Comparison of ENCODE assay signal across 2 cellular contexts in the genomic region with DNA sequence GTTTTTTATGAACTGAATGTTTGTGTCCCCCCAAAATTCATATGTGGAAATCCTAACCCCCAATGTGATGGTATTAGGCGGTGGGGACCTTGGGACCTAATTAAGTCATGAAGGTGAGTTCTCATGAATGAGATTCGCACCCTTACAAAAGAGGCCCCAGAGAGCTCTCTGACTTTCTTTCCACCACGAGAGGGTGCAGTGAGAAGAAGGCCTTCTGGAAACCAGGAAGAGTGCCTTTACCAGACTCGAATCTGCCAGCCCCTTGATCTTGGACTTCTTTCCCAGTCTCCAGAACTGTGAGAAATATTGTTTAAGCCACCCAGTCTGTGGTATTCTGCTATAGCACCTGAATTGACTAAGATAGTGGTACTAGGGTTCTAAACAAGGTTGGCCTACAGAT.
TF ChIP-seq lines count a peak whose summit lies in the region.

No MANE protein-coding gene starts in this region.

TF ChIP-seq in A549, 52 proteins besides CTCF, POLR2A, EP300 and RAD21 (continued from another document):
- TF ChIP-seq HOXB5 (CRISPR knock-in tag; IDR thresholded peaks at IDR 0.05) (no peak), FOXS1 (CRISPR knock-in tag; IDR thresholded peaks at IDR 0.05) (no peak), MAZ (IDR thresholded peaks at IDR 0.05; ENCODE audit: borderline replicate concordance, low read depth, low read length) (no peak), MAFK (IDR thresholded peaks at IDR 0.05; ENCODE audit: partially characterized antibody) (no peak), RNF2 (IDR thresholded peaks at IDR 0.05; ENCODE audit: borderline replicate concordance, low read depth) (no peak), KDM5A (IDR thresholded peaks at IDR 0.05) (no peak)
- TF ChIP-seq, protein P1, sequence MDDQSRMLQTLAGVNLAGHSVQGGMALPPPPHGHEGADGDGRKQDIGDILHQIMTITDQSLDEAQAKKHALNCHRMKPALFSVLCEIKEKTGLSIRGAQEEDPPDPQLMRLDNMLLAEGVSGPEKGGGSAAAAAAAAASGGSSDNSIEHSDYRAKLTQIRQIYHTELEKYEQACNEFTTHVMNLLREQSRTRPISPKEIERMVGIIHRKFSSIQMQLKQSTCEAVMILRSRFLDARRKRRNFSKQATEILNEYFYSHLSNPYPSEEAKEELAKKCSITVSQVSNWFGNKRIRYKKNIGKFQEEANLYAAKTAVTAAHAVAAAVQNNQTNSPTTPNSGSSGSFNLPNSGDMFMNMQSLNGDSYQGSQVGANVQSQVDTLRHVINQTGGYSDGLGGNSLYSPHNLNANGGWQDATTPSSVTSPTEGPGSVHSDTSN (IDR thresholded peaks at IDR 0.05): no peak

TF ChIP-seq in K562, 482 proteins besides CTCF, POLR2A, EP300 and RAD21 (continued from another document):
- TF ChIP-seq, protein P2, sequence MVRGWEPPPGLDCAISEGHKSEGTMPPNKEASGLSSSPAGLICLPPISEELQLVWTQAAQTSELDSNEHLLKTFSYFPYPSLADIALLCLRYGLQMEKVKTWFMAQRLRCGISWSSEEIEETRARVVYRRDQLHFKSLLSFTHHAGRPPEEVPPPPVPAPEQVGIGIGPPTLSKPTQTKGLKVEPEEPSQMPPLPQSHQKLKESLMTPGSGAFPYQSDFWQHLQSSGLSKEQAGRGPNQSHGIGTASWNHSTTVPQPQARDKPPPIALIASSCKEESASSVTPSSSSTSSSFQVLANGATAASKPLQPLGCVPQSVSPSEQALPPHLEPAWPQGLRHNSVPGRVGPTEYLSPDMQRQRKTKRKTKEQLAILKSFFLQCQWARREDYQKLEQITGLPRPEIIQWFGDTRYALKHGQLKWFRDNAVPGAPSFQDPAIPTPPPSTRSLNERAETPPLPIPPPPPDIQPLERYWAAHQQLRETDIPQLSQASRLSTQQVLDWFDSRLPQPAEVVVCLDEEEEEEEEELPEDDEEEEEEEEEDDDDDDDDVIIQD (CRISPR knock-in tag; IDR thresholded peaks at IDR 0.05): no peak
- no peak for TF ChIP-seq ESRRA (IDR thresholded peaks at IDR 0.05; ENCODE audit: borderline replicate concordance, low read depth)
- no peak for TF ChIP-seq NFYB (IDR thresholded peaks at IDR 0.05; ENCODE audit: extremely low read depth, insufficient read length)
- TF ChIP-seq, protein P3, sequence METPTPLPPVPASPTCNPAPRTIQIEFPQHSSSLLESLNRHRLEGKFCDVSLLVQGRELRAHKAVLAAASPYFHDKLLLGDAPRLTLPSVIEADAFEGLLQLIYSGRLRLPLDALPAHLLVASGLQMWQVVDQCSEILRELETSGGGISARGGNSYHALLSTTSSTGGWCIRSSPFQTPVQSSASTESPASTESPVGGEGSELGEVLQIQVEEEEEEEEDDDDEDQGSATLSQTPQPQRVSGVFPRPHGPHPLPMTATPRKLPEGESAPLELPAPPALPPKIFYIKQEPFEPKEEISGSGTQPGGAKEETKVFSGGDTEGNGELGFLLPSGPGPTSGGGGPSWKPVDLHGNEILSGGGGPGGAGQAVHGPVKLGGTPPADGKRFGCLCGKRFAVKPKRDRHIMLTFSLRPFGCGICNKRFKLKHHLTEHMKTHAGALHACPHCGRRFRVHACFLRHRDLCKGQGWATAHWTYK (CRISPR knock-in tag; IDR thresholded peaks at IDR 0.05): no peak
- TF ChIP-seq ARID1B (IDR thresholded peaks at IDR 0.05): no peak
- TF ChIP-seq ZNF197 (CRISPR knock-in tag; IDR thresholded peaks at IDR 0.05; ENCODE audit: low read depth): no peak
- no peak for TF ChIP-seq BDP1 (IDR thresholded peaks at IDR 0.05; ENCODE audit: insufficient read depth, insufficient read length)
- TF ChIP-seq, protein P4, sequence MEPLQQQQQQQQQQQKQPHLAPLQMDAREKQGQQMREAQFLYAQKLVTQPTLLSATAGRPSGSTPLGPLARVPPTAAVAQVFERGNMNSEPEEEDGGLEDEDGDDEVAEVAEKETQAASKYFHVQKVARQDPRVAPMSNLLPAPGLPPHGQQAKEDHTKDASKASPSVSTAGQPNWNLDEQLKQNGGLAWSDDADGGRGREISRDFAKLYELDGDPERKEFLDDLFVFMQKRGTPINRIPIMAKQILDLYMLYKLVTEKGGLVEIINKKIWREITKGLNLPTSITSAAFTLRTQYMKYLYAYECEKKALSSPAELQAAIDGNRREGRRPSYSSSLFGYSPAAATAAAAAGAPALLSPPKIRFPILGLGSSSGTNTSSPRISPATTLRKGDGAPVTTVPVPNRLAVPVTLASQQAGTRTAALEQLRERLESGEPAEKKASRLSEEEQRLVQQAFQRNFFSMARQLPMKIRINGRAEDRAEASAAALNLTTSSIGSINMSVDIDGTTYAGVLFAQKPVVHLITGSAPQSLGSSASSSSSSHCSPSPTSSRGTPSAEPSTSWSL (CRISPR knock-in tag; IDR thresholded peaks at IDR 0.05; ENCODE audit: borderline replicate concordance): no peak
